Comparison of ENCODE assay signal across 25 cellular contexts in genomic region chrX:140165849-140166248, GRCh38.
"Had no signal": no experiment of that assay in that cellular context is flagged by ENCODE, and none has a peak within 500 bp of the region (broad histone marks: within the 10 kb centered on the region; RNA-seq: fewer than 3 reads in every experiment).

No MANE protein-coding gene starts in this region.

- H3K27me3 ChIP-seq: stomach, suprapubic skin, testis, thyroid gland, tibial artery, tibial nerve, transverse colon, upper lobe of left lung, upper lobe of right lung, uterus, vagina had no signal

- ATAC-seq: stimulated activated effector memory CD8-positive, alpha-beta T cell treated with anti-CD3 and anti-CD28 coated beads, Interleukin-12 subunit alpha, Interleukin-12 subunit beta, amount 100 ng/mL, for 72 hours; stimulated activated memory B cell treated with anti-CD40 and anti-IgM and Interleukin-4, amounts not matched to agents 10 μg/mL and 1 μg/mL and 100 μg/mL, for 72 hours; stimulated activated naive B cell treated with anti-CD40 and anti-IgM and Interleukin-4, amounts not matched to agents 10 μg/mL and 1 μg/mL and 100 μg/mL, for 72 hours; stimulated activated naive CD8-positive, alpha-beta T cell treated with anti-CD3 and anti-CD28 coated beads, Interleukin-15, amount 100 ng/mL, for 72 hours; stimulated activated naive CD8-positive, alpha-beta T cell treated with anti-CD3 and anti-CD28 coated beads, Interleukin-15, Interleukin-2, amounts not matched to agents 100 U/mL and 50 U/mL, for 24 hours; upper lobe of right lung had no signal

- H3K36me3 ChIP-seq: stomach, suprapubic skin, thoracic aorta, thyroid gland, tibial artery, tibial nerve, transverse colon, upper lobe of left lung, upper lobe of right lung, uterus, vagina had no signal

- H3K4me3 ChIP-seq: stomach, suprapubic skin, testis, thoracic aorta, thyroid gland, tibial artery, tibial nerve, transverse colon, upper lobe of left lung, upper lobe of right lung, uterus, vagina had no signal

- H3K4me1 ChIP-seq: stomach, suprapubic skin, testis, thyroid gland, tibial artery, tibial nerve, transverse colon, upper lobe of left lung, upper lobe of right lung, uterus, vagina had no signal

- H3K9me3 ChIP-seq: stomach, suprapubic skin, testis, thoracic aorta, thyroid gland, tibial artery, tibial nerve, transverse colon, upper lobe of left lung, upper lobe of right lung, uterus, vagina had no signal

- DNase-seq: stimulated activated CD4-positive, alpha-beta T cell treated with anti-CD3 and anti-CD28 coated beads, Interleukin-2, amount 100 ng/mL, for 48 hours; stimulated activated CD4-positive, alpha-beta T cell treated with anti-CD3 and anti-CD28 coated beads, Interleukin-4, amount 100 ng/mL, for 24 hours; stimulated activated CD4-positive, alpha-beta T cell treated with anti-CD3 and anti-CD28 coated beads, Interleukin-4, amount 100 ng/mL, for 4 hours; stimulated activated CD8-positive, alpha-beta memory T cell treated with anti-CD3 and anti-CD28 coated beads, Interleukin-4, amount 100 ng/mL, for 48 hours; stimulated activated naive B cell treated with anti-CD40 and anti-IgM and Interleukin-4, amounts not matched to agents 10 μg/mL and 1 μg/mL and 100 μg/mL, for 72 hours; stimulated activated naive CD4-positive, alpha-beta T cell; stimulated activated naive CD4-positive, alpha-beta T cell treated with Interleukin-2 at 50 U/mL for 16 hours; stimulated activated naive CD8-positive, alpha-beta T cell treated with anti-CD3 and anti-CD28 coated beads, Interleukin-15, amount 100 ng/mL, for 72 hours; stimulated activated naive CD8-positive, alpha-beta T cell treated with anti-CD3 and anti-CD28 coated beads, Interleukin-15, Interleukin-2, amounts not matched to agents 100 U/mL and 50 U/mL, for 24 hours; stomach; substantia nigra; testis; thyroid gland; tibial artery; transverse colon; trophoblast cell; upper lobe of left lung; upper lobe of right lung; uterus had no signal

- H3K27ac ChIP-seq: stomach, suprapubic skin, testis, thoracic aorta, thyroid gland, tibial artery, tibial nerve, transverse colon, upper lobe of left lung, upper lobe of right lung, uterus, vagina had no signal
